Comparison of ENCODE assay signal across 14 cellular contexts in the genomic region with DNA sequence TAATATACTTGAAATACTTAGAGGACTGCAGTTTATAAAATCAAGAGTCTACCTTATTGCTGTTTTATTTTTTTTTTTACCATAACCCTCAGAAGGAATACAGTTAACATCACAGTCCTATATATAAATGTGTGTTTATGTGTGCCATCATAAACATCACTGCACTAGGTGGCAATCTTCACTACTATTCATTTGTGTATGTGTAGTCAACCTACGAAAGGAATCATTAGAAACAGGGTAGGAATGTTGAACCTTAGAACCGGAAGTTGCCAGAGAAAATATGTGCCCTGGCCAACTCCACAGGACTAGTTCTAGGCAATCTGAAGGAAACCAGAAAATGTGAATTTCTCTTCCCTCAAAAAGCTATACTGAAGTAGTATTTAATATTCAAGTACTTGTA. TPM values are rescaled to one million over a fixed set of nuclear protein-coding genes. Genes with fewer than 3 reads are reported as not detected.
DNase-seq lines count a peak whose midpoint lies in the region; ATAC-seq and TF ChIP-seq lines count a peak whose summit lies in the region.
"Had no signal": no experiment of that assay in that cellular context is flagged by ENCODE, and none has a peak within 500 bp of the region (broad histone marks: within the 10 kb centered on the region; RNA-seq: fewer than 3 reads in every experiment).

No MANE protein-coding gene starts in this region.

- H3K4me3 ChIP-seq in mammary epithelial cell (replicated peaks in 1 of 3; ENCODE audit: insufficient read depth in 1 of 3, low read depth in 2 of 3, low read length in 3 of 3) (no peak overlapping the region), mucosa of descending colon (no peak overlapping the region), H7 (ENCODE audit: insufficient read depth, low read depth, low read length) (no peak overlapping the region)
- H3K4me3 ChIP-seq: esophagus muscularis mucosa, HAP-1 had no signal

- TF ChIP-seq CTCF in mammary epithelial cell (conservative IDR thresholded peaks at IDR 0.05 in 1 of 2, IDR thresholded peaks at IDR 0.05 in 1 of 2; ENCODE audit: extremely low read depth in 1 of 2, insufficient read depth in 1 of 2, low read depth in 1 of 2, low read length in 2 of 2) (peak; percentile 13 to 43), mucosa of descending colon (IDR thresholded peaks at IDR 0.05) (no peak)

- H3K9ac ChIP-seq in mammary epithelial cell (ENCODE audit: insufficient read depth, low read length), result no peak overlapping the region

- no peak overlapping the region for H2AFZ ChIP-seq in mammary epithelial cell (ENCODE audit: low read depth, low read length)

- no TSS peak for BruUV-seq in mammary epithelial cell (replicated peaks; lab: Mats Ljungman, UMichigan)

- in situ Hi-C loops in mammary epithelial cell (cut with MboI; ENCODE audit: low sequenced_read_pairs in 2 of 2), result no loop called here

- peak; percentile 40 for DNase-seq in DMS 273 treated with DMSO at 0.1 percent for 48 hours (lab: John Stamatoyannopoulos, UW)
- peak; percentile 41 for DNase-seq in M059J (ENCODE audit: low read depth)
- peak; percentile 21 for DNase-seq in mammary epithelial cell
- DNase-seq in mucosa of descending colon, result peak in 1 of 3 donors; percentile 43
- no peak for DNase-seq in effector CD8-positive, alpha-beta T cell (lab: John Stamatoyannopoulos, UW)
- DNase-seq in H7, result no peak
- DNase-seq: activated CD8-positive, alpha-beta T cell treated with anti-CD3 and anti-CD28 coated beads for 36 hours; activated naive CD8-positive, alpha-beta T cell treated with anti-CD3 and anti-CD28 coated beads, Interleukin-2, amount 10 ng/mL, durations not matched to agents 7 days and 5 days had no signal

- H4K20me1 ChIP-seq in mammary epithelial cell (ENCODE audit: insufficient read depth, low read length), result no peaks in the 10 kb centered on the region

- peaks cover 16% of the 10 kb centered on the region for H3K4me1 ChIP-seq in mammary epithelial cell (ENCODE audit: insufficient read depth, low read length)
- H3K4me1 ChIP-seq in mucosa of descending colon (ENCODE audit: low read depth), result peaks cover 36% of the 10 kb centered on the region

- ATAC-seq in mucosa of descending colon, result peak; percentile 44
- ATAC-seq in HG03460 (IDR thresholded peaks at IDR 0.05; ENCODE audit: unreplicated experiment), result no peak
- ATAC-seq in HG02678 (IDR thresholded peaks at IDR 0.05; ENCODE audit: unreplicated experiment), result no peak
- ATAC-seq: activated CD8-positive, alpha-beta T cell treated with anti-CD3 and anti-CD28 coated beads for 36 hours had no signal

- peak overlapping the region; percentile 26 for H3K27ac ChIP-seq in mammary epithelial cell (ENCODE audit: insufficient read depth, low read depth, low read length)
- H3K27ac ChIP-seq: esophagus muscularis mucosa had no signal

- H3K36me3 ChIP-seq in mammary epithelial cell (ENCODE audit: insufficient read depth, low read length) (no peaks in the 10 kb centered on the region), mucosa of descending colon (ENCODE audit: low read depth) (no peaks in the 10 kb centered on the region), H7 (replicated peaks; ENCODE audit: control insufficient read depth, insufficient read depth, low read length) (peaks cover 3% of the 10 kb centered on the region)
- H3K36me3 ChIP-seq: esophagus muscularis mucosa had no signal

- dilution Hi-C loops in mammary epithelial cell (cut with HindIII; ENCODE audit: low sequenced_read_pairs), result no loop called here

- peaks cover 76% of the 10 kb centered on the region for H3K79me2 ChIP-seq in mammary epithelial cell (ENCODE audit: insufficient read depth, low read length)

- 0% methylated on average over 2 of the region's 2 CpGs for WGBS in mammary epithelial cell (ENCODE audit: low coverage, missing lambda C conversion rate)

- CTCF ChIA-PET in mammary epithelial cell (lab: Charles Lee; ENCODE audit: low non-redundant PET), result no interaction called here

- H3K27me3 ChIP-seq in mammary epithelial cell (ENCODE audit: insufficient read depth, low read length), result no peaks in the 10 kb centered on the region
- no peaks in the 10 kb centered on the region for H3K27me3 ChIP-seq in H7 (ENCODE audit: control insufficient read depth, insufficient read depth, low read length)
- H3K27me3 ChIP-seq: esophagus muscularis mucosa had no signal

- no peaks in the 10 kb centered on the region for H3K9me3 ChIP-seq in mammary epithelial cell (replicated peaks; ENCODE audit: insufficient read depth, low read length)
- no peaks in the 10 kb centered on the region for H3K9me3 ChIP-seq in mucosa of descending colon
- H3K9me3 ChIP-seq: esophagus muscularis mucosa, HAP-1 had no signal

- H3K4me2 ChIP-seq in mammary epithelial cell (ENCODE audit: insufficient read depth, low read depth, low read length), result peak overlapping the region; percentile 9

- intact Hi-C loops in mammary epithelial cell (cut with micrococcal nuclease), result loop anchor here (1.0 to 10.0 kb wide), 2 partner anchors 73 to 387 kb away; no protein-coding TSS in a partner anchor
- intact Hi-C loops in mucosa of descending colon (cut with DNase I, micrococcal nuclease), result no loop called here

RNA-seq across cellular contexts. Expression of a gene that starts 3.4 kb away (rescaled TPM):
- 7.1 and 11.3 TPM in 2 replicates for total RNA-seq in M059J (2014; rRNA removed; shearing (Covaris generic))
- 10 to 100 TPM; 10.0 to 27.3 TPM for total RNA-seq in mammary epithelial cell
- polyA plus RNA-seq in mammary epithelial cell, result 7.4 TPM
- polyA minus RNA-seq in mammary epithelial cell, result 23.6 TPM
- total RNA-seq in mucosa of descending colon, result 10 to 100 TPM; 12.9 to 31.4 (median 20.1) TPM
- 8.3 and 11.3 TPM in 2 replicates for total RNA-seq in H7 (2014; rRNA removed; shearing (Covaris generic))

RNA-seq across cellular contexts. Expression of a gene that starts 3.7 kb away (rescaled TPM):
- 12.5 and 12.9 TPM in 2 replicates for total RNA-seq in M059J (2014; rRNA removed; shearing (Covaris generic))
- total RNA-seq in mammary epithelial cell (10 to 100 TPM; 23.0 to 32.8 TPM), mucosa of descending colon (10 to 100 TPM; 18.1 to 24.8 (median 22.9) TPM)
- 10.3 TPM for polyA plus RNA-seq in mammary epithelial cell
- polyA minus RNA-seq in mammary epithelial cell, result 12.0 TPM
- total RNA-seq in H7 (2014; rRNA removed; shearing (Covaris generic)), result 24.5 and 37.7 TPM in 2 replicates

RNA-seq across cellular contexts. Expression of a gene that starts 58.9 kb away (rescaled TPM):
- total RNA-seq in M059J (2014; rRNA removed; shearing (Covaris generic)), result not detected in 2 replicates
- total RNA-seq in mammary epithelial cell (not detected), mucosa of descending colon (not detected)
- polyA plus RNA-seq in mammary epithelial cell, result not detected
- polyA minus RNA-seq in mammary epithelial cell, result not detected
- not detected in 2 replicates for total RNA-seq in H7 (2014; rRNA removed; shearing (Covaris generic))
- total RNA-seq: activated CD8-positive, alpha-beta T cell treated with anti-CD3 and anti-CD28 coated beads for 36 hours; activated naive CD8-positive, alpha-beta T cell treated with anti-CD3 and anti-CD28 coated beads, Interleukin-2, amount 10 ng/mL, durations not matched to agents 7 days and 5 days; esophagus muscularis mucosa; lower leg skin; skeletal muscle tissue had no signal

Comparison
In these comparisons a context has a peak if more than half of its experiments do, and no peak if none do; other contexts are left out.
1. DNase-seq: peak in DMS 273 treated with DMSO at 0.1 percent for 48 hours (single experiment), M059J (single experiment) and mammary epithelial cell (single experiment); none in effector CD8-positive, alpha-beta T cell (single experiment) and H7 (single experiment).